Comparison of ENCODE assay signal across 8 cellular contexts in genomic region chr15:98177950-98178848, GRCh38.
A peak's percentile ranks its signal among the peaks of the same experiment; 100 is the strongest.
DNase-seq lines count a peak whose midpoint lies in the region; ATAC-seq, FAIRE-seq and TF ChIP-seq lines count a peak whose summit lies in the region.

No MANE protein-coding gene starts in this region.

- H3K27ac ChIP-seq in RWPE1 = no peak overlapping the region

- in situ Hi-C loops in KBM-7 (cut with MboI; ENCODE audit: low pct_unique_long_range_greater_than_20kb, low sequenced_read_pairs) (loop anchor here (25.0 kb wide), 1 partner anchor 266 kb away; no protein-coding TSS in a partner anchor), T47D (cut with HindIII; ENCODE audit: low pct_unique_long_range_greater_than_20kb, low sequenced_read_pairs) (no loop called here)

- CTCF ChIA-PET in RWPE1 (lab: Yijun Ruan, JAX) = interaction anchor here (0.5 to 2.8 kb wide), 34 partner anchors 15 to 969 kb away, joined by 3 to 58 read pairs (median 4); no protein-coding TSS in a partner anchor

- DNase-seq in COR-L47 (lab: John Stamatoyannopoulos, UW) = peak; percentile 32
- peak; percentile 5 for DNase-seq in GM19239 (ENCODE audit: insufficient read length, low spot score)
- DNase-seq in KBM-7 = peak; percentile 74
- peak; percentile 87 for DNase-seq in RWPE1 (ENCODE audit: low spot score)
- DNase-seq in T47D (ENCODE audit: low read depth in 1 of 2, low spot score in 1 of 2) = peak; percentile 70 to 82
- peak; percentile 31 for DNase-seq in stimulated activated CD8-positive, alpha-beta memory T cell treated with anti-CD3 and anti-CD28 coated beads, Interleukin-4, amount 100 ng/mL, for 48 hours

- peak; percentile 96 for TF ChIP-seq CTCF in RWPE1 (conservative IDR thresholded peaks at IDR 0.05; ENCODE audit: low read depth)

- FAIRE-seq in GM19239 (lab: Jason Lieb, UNC) (no peak), islet of Langerhans (lab: Jason Lieb, UNC) (peak; percentile 76)

- POLR2A ChIA-PET in RWPE1 (lab: Yijun Ruan, JAX; ENCODE audit: low non-redundant PET) = no interaction called here

- ATAC-seq in GM19023 (IDR thresholded peaks at IDR 0.05; ENCODE audit: unreplicated experiment) = no peak

Comparison
In these comparisons a context has a peak if more than half of its experiments do, and no peak if none do; other contexts are left out.
1. DNase-seq: peak in every context shown above with its lines; median percentile 87 in RWPE1; 76 in T47D; 74 in KBM-7; 32 in COR-L47; 31 in stimulated activated CD8-positive, alpha-beta memory T cell treated with anti-CD3 and anti-CD28 coated beads, Interleukin-4, amount 100 ng/mL, for 48 hours; 5 in GM19239.